ENCODE assay signal across 9 cellular contexts in genomic region chr11:7520981-7521487, GRCh38. TPM values are rescaled to one million over a fixed set of nuclear protein-coding genes. Genes with fewer than 3 reads are reported as not detected.
DNase-seq lines count a peak whose midpoint lies in the region; ATAC-seq and TF ChIP-seq lines count a peak whose summit lies in the region.
"Had no signal": no experiment of that assay in that cellular context is flagged by ENCODE, and none has a peak within 500 bp of the region (broad histone marks: within the 10 kb centered on the region; RNA-seq: fewer than 3 reads in every experiment).

No MANE protein-coding gene starts in this region.

- CTCF ChIA-PET in GM10248 (lab: Yijun Ruan, JAX), result interaction anchor here (1.2 to 6.6 kb wide), 11 partner anchors 9 to 145 kb away, joined by 3 to 55 read pairs (median 10); partner anchors contain the start of gene PPFIBP2

- POLR2A ChIA-PET in GM10248 (lab: Yijun Ruan, JAX), result interaction anchor here (0.8 to 1.3 kb wide), 4 partner anchors 8 to 11 kb away, joined by 3 to 4 read pairs (median 4); no protein-coding TSS in a partner anchor

- TF ChIP-seq CTCF in GM10248 (IDR thresholded peaks at IDR 0.05; ENCODE audit: control extremely low read depth, extremely low read depth, low read depth, missing control alignments), result no peak
- TF ChIP-seq CTCF in BE2C (IDR thresholded peaks at IDR 0.05; ENCODE audit: low read depth, low read length), result no peak

- H3K27me3 ChIP-seq in BE2C, result no peaks in the 10 kb centered on the region

- ATAC-seq in GM21367 (IDR thresholded peaks at IDR 0.05; ENCODE audit: unreplicated experiment) (peak; percentile 67), HG03457 (IDR thresholded peaks at IDR 0.05; ENCODE audit: unreplicated experiment) (peak; percentile 71)

- H3K9me3 ChIP-seq in BE2C, result no peaks in the 10 kb centered on the region

- DNase-seq in GM10248 (ENCODE audit: extremely low spot score), result peak; percentile 51
- DNase-seq in foreskin melanocyte, result peak; percentile 19
- DNase-seq in NCI-H1105 treated with DMSO at 0.1 percent for 48 hours (lab: John Stamatoyannopoulos, UW), result no peak
- no peak for DNase-seq in islet precursor cell
- no peak for DNase-seq in NCI-H1417 treated with DMSO at 0.1 percent for 48 hours (lab: John Stamatoyannopoulos, UW)
- no peak for DNase-seq in BE2C
- DNase-seq: DND-41 had no signal

- no peak overlapping the region for H3K4me3 ChIP-seq in BE2C (ENCODE audit: low read depth, low read length)

- no peaks in the 10 kb centered on the region for H3K4me1 ChIP-seq in BE2C

- no peaks in the 10 kb centered on the region for H3K36me3 ChIP-seq in BE2C

RNA-seq across cellular contexts. Expression of gene PPFIBP2, which starts 7.2 kb away (rescaled TPM):
- polyA plus RNA-seq in BE2C (2012; ENCODE audit: insufficient read depth, insufficient read length, low read depth), result 15.6 TPM

RNA-seq across cellular contexts. Expression of gene OLFML1, which starts 35.7 kb away (rescaled TPM):
- polyA plus RNA-seq in BE2C (2012; ENCODE audit: insufficient read depth, insufficient read length, low read depth), result 0.31 TPM

Comparison
In these comparisons a context has a peak if more than half of its experiments do, and no peak if none do; other contexts are left out.
1. DNase-seq: peak in GM10248 (single experiment) and foreskin melanocyte (single experiment); none in NCI-H1105 treated with DMSO at 0.1 percent for 48 hours (single experiment), islet precursor cell (single experiment), NCI-H1417 treated with DMSO at 0.1 percent for 48 hours (single experiment) and BE2C (single experiment).